Comparison of ENCODE assay signal across 8 cellular contexts in the genomic region with DNA sequence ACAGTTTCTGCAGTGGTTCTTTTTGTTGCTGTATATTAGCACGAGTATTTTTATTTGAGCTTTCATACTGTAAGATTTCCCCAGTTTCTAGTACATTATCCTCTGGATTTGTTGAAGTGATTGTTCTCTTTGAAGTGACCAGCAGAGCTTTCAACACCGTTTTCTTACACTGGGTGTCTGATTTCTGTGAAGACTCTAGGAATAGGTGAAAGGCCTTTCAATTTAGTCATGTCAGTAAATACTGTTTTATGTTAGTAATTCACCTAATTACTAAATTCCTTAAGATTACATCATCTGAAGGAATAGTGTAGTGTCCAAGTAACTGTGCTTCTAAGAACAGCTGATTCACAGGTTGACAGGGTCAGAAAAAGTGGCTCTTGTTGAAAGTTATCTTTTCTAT. TPM values are rescaled to one million over a fixed set of nuclear protein-coding genes. Genes with fewer than 3 reads are reported as not detected.
DNase-seq lines count a peak whose midpoint lies in the region; ATAC-seq and TF ChIP-seq lines count a peak whose summit lies in the region.

No MANE protein-coding gene starts in this region.

- POLR2A ChIA-PET in activated CD8-positive, alpha-beta T cell treated with anti-CD3 and anti-CD28 coated beads, Interleukin-2, amount 10 ng/mL, durations not matched to agents 7 days and 5 days (lab: Charles Lee): interaction anchor here (0.6 kb wide), 2 partner anchors 12 to 188 kb away, joined by 3 to 5 read pairs; no protein-coding TSS in a partner anchor

- TF ChIP-seq POLR2A in stomach (IDR thresholded peaks at IDR 0.05): no peak

- H3K27me3 ChIP-seq in stomach: no peaks in the 10 kb centered on the region

- H3K36me3 Mint-ChIP-seq in activated CD8-positive, alpha-beta memory T cell treated with anti-CD3 and anti-CD28 coated beads, Interleukin-2, amount 10 ng/mL, durations not matched to agents 7 days and 5 days: peaks cover 23% of the 10 kb centered on the region
- peaks cover 31% of the 10 kb centered on the region for H3K36me3 Mint-ChIP-seq in activated CD8-positive, alpha-beta T cell treated with anti-CD3 and anti-CD28 coated beads, Interleukin-2, amount 10 ng/mL, durations not matched to agents 7 days and 5 days (ENCODE audit: low read depth)

- ATAC-seq in activated CD8-positive, alpha-beta memory T cell treated with anti-CD3 and anti-CD28 coated beads, Interleukin-2, amount 10 ng/mL, durations not matched to agents 7 days and 5 days: no peak
- ATAC-seq in activated CD8-positive, alpha-beta T cell treated with anti-CD3 and anti-CD28 coated beads, Interleukin-2, amount 10 ng/mL, durations not matched to agents 7 days and 5 days: no peak
- no peak for ATAC-seq in GM21737 (IDR thresholded peaks at IDR 0.05; ENCODE audit: unreplicated experiment)

- H3K9me3 ChIP-seq in stomach: no peaks in the 10 kb centered on the region

- H3K4me1 ChIP-seq in stomach: peaks cover 0 to 68% (median 37%) of the 10 kb centered on the region in 4 donors

- peaks cover 51% of the 10 kb centered on the region for H3K4me1 Mint-ChIP-seq in activated CD8-positive, alpha-beta memory T cell treated with anti-CD3 and anti-CD28 coated beads, Interleukin-2, amount 10 ng/mL, durations not matched to agents 7 days and 5 days
- peaks cover 45% of the 10 kb centered on the region for H3K4me1 Mint-ChIP-seq in activated CD8-positive, alpha-beta T cell treated with anti-CD3 and anti-CD28 coated beads, Interleukin-2, amount 10 ng/mL, durations not matched to agents 7 days and 5 days (ENCODE audit: low read depth)

- no peak for DNase-seq in activated CD8-positive, alpha-beta memory T cell treated with anti-CD3 and anti-CD28 coated beads, Interleukin-2, amount 10 ng/mL, durations not matched to agents 7 days and 5 days
- no peak for DNase-seq in activated CD8-positive, alpha-beta memory T cell treated with anti-CD3 and anti-CD28 coated beads for 24 hours
- no peak for DNase-seq in activated CD8-positive, alpha-beta T cell treated with anti-CD3 and anti-CD28 coated beads, Interleukin-2, amount 10 ng/mL, durations not matched to agents 7 days and 5 days
- DNase-seq in stomach (no peak), AG08395 (ENCODE audit: low spot score) (no peak), inferior parietal cortex (ENCODE audit: extremely low spot score) (no peak)

- TF ChIP-seq CTCF in stomach (IDR thresholded peaks at IDR 0.05): no peak

- H3K4me3 ChIP-seq in iPS-11a (ENCODE audit: low read depth, low read length) (peak overlapping the region; percentile 99), stomach (peak overlapping the region; percentile 67 to 92 (median 73))

- H3K36me3 ChIP-seq in stomach: no peaks in the 10 kb centered on the region

- peak overlapping the region; percentile 27 for H3K27ac Mint-ChIP-seq in activated CD8-positive, alpha-beta memory T cell treated with anti-CD3 and anti-CD28 coated beads, Interleukin-2, amount 10 ng/mL, durations not matched to agents 7 days and 5 days
- peak overlapping the region; percentile 41 for H3K27ac Mint-ChIP-seq in activated CD8-positive, alpha-beta T cell treated with anti-CD3 and anti-CD28 coated beads, Interleukin-2, amount 10 ng/mL, durations not matched to agents 7 days and 5 days

- intact Hi-C loops in stomach (cut with DNase I; ENCODE audit: low total_unique reads): no loop called here

- H3K27me3 Mint-ChIP-seq in activated CD8-positive, alpha-beta memory T cell treated with anti-CD3 and anti-CD28 coated beads, Interleukin-2, amount 10 ng/mL, durations not matched to agents 7 days and 5 days: no peaks in the 10 kb centered on the region
- H3K27me3 Mint-ChIP-seq in activated CD8-positive, alpha-beta T cell treated with anti-CD3 and anti-CD28 coated beads, Interleukin-2, amount 10 ng/mL, durations not matched to agents 7 days and 5 days (ENCODE audit: low read depth): no peaks in the 10 kb centered on the region

- CTCF ChIA-PET in activated CD8-positive, alpha-beta memory T cell treated with anti-CD3 and anti-CD28 coated beads, Interleukin-2, amount 10 ng/mL, durations not matched to agents 7 days and 5 days (lab: Charles Lee): interaction anchor here (0.7 to 2.4 kb wide), 2 partner anchors 83 to 84 kb away, joined by 3 to 7 read pairs; no protein-coding TSS in a partner anchor
- CTCF ChIA-PET in activated CD8-positive, alpha-beta T cell treated with anti-CD3 and anti-CD28 coated beads, Interleukin-2, amount 10 ng/mL, durations not matched to agents 7 days and 5 days (lab: Charles Lee): interaction anchor here (1.0 to 2.4 kb wide), 5 partner anchors 10 to 309 kb away, joined by 3 to 6 read pairs (median 4); no protein-coding TSS in a partner anchor

- no peaks in the 10 kb centered on the region for H3K9me3 Mint-ChIP-seq in activated CD8-positive, alpha-beta memory T cell treated with anti-CD3 and anti-CD28 coated beads, Interleukin-2, amount 10 ng/mL, durations not matched to agents 7 days and 5 days (ENCODE audit: low read depth)
- no peaks in the 10 kb centered on the region for H3K9me3 Mint-ChIP-seq in activated CD8-positive, alpha-beta T cell treated with anti-CD3 and anti-CD28 coated beads, Interleukin-2, amount 10 ng/mL, durations not matched to agents 7 days and 5 days (ENCODE audit: insufficient read depth)

- H3K4me3 Mint-ChIP-seq in activated CD8-positive, alpha-beta memory T cell treated with anti-CD3 and anti-CD28 coated beads, Interleukin-2, amount 10 ng/mL, durations not matched to agents 7 days and 5 days: peak overlapping the region; percentile 91
- peak overlapping the region; percentile 96 for H3K4me3 Mint-ChIP-seq in activated CD8-positive, alpha-beta T cell treated with anti-CD3 and anti-CD28 coated beads, Interleukin-2, amount 10 ng/mL, durations not matched to agents 7 days and 5 days

- peak overlapping the region in 4 of 5 donors; percentile 94 to 99 (median 98) for H3K27ac ChIP-seq in stomach

- TF ChIP-seq EP300 in stomach (IDR thresholded peaks at IDR 0.05): no peak

- 7 to 26% (median 15%) methylated on average over 2 of the region's 2 CpGs for WGBS in stomach, 5 donors

RNA-seq across cellular contexts. Expression of gene PPM1B, which starts 2.3 kb away (rescaled TPM):
- 10 to 100 TPM; 56.4 to 57.0 TPM for total RNA-seq in activated CD8-positive, alpha-beta memory T cell treated with anti-CD3 and anti-CD28 coated beads, Interleukin-2, amount 10 ng/mL, durations not matched to agents 7 days and 5 days
- total RNA-seq in activated CD8-positive, alpha-beta T cell treated with anti-CD3 and anti-CD28 coated beads, Interleukin-2, amount 10 ng/mL, durations not matched to agents 7 days and 5 days: 10 to 100 TPM; 48.6 to 50.3 TPM
- total RNA-seq in stomach: 100 to 1,000 TPM in 1 of 5 donors, 10 to 100 TPM in 4; 11.7 to 122 (median 59.4) TPM
- 10 to 100 TPM; 16.8 to 29.6 (median 22.3) TPM for polyA plus RNA-seq in stomach
